In genomic region chr9:135299651-135300345, GRCh38 we compare ENCODE assay signal across 21 cellular contexts.
"Had no signal": no experiment of that assay in that cellular context is flagged by ENCODE, and none has a peak within 500 bp of the region (broad histone marks: within the 10 kb centered on the region; RNA-seq: fewer than 3 reads in every experiment).

No MANE protein-coding gene starts in this region.

- DNase-seq: activated CD4-positive, alpha-beta T cell treated with anti-CD3 and anti-CD28 coated beads, Interleukin-2, amount 10 ng/mL, durations not matched to agents 7 days and 5 days; activated naive CD4-positive, alpha-beta T cell treated with anti-CD3 and anti-CD28 coated beads, Interleukin-2, amount 10 ng/mL, durations not matched to agents 7 days and 5 days; activated T-cell treated with anti-CD3 and anti-CD28 coated beads, Interleukin-2, amount 50 U/mL, for 1 hour; aorta; brain microvascular endothelial cell; central memory CD4-positive, alpha-beta T cell; erythroblast; foreskin melanocyte; glutamatergic neuron; hypothalamus; stomach had no signal

- H3K36me3 ChIP-seq: brain microvascular endothelial cell, prostate gland, right atrium auricular region, stomach, upper lobe of left lung had no signal

- H3K4me3 Mint-ChIP-seq: activated CD4-positive, alpha-beta T cell treated with anti-CD3 and anti-CD28 coated beads, Interleukin-2, amount 10 ng/mL, durations not matched to agents 7 days and 5 days; activated naive CD4-positive, alpha-beta T cell treated with anti-CD3 and anti-CD28 coated beads, Interleukin-2, amount 10 ng/mL, durations not matched to agents 7 days and 5 days; activated T-helper 17 cell treated with anti-CD3 and anti-CD28 coated beads, Interleukin-2, amount 50 U/mL, for 72 hours; mesothelial cell of epicardium; nephron had no signal

- H3K4me1 ChIP-seq: prostate gland, right atrium auricular region had no signal

- H3K4me3 ChIP-seq: lung, prostate gland, right atrium auricular region, stomach, upper lobe of left lung had no signal

- H3K27me3 ChIP-seq: brain microvascular endothelial cell, right atrium auricular region, upper lobe of left lung had no signal

- H3K9me3 ChIP-seq: prostate gland, right atrium auricular region, stomach, upper lobe of left lung had no signal

- H3K27ac Mint-ChIP-seq: activated CD4-positive, alpha-beta T cell treated with anti-CD3 and anti-CD28 coated beads, Interleukin-2, amount 10 ng/mL, durations not matched to agents 7 days and 5 days; activated naive CD4-positive, alpha-beta T cell treated with anti-CD3 and anti-CD28 coated beads, Interleukin-2, amount 10 ng/mL, durations not matched to agents 7 days and 5 days; activated T-helper 17 cell treated with anti-CD3 and anti-CD28 coated beads, Interleukin-2, amount 50 U/mL, for 72 hours; mesothelial cell of epicardium; nephron had no signal

- FAIRE-seq: colon, endometrium had no signal

- H3K9me3 Mint-ChIP-seq: activated CD4-positive, alpha-beta T cell treated with anti-CD3 and anti-CD28 coated beads, Interleukin-2, amount 10 ng/mL, durations not matched to agents 7 days and 5 days; activated naive CD4-positive, alpha-beta T cell treated with anti-CD3 and anti-CD28 coated beads, Interleukin-2, amount 10 ng/mL, durations not matched to agents 7 days and 5 days; activated T-helper 17 cell treated with anti-CD3 and anti-CD28 coated beads, Interleukin-2, amount 50 U/mL, for 72 hours; mesothelial cell of epicardium had no signal

- H3K4me1 Mint-ChIP-seq: activated naive CD4-positive, alpha-beta T cell treated with anti-CD3 and anti-CD28 coated beads, Interleukin-2, amount 10 ng/mL, durations not matched to agents 7 days and 5 days; activated T-helper 17 cell treated with anti-CD3 and anti-CD28 coated beads, Interleukin-2, amount 50 U/mL, for 72 hours; mesothelial cell of epicardium had no signal

- H3K27ac ChIP-seq: brain microvascular endothelial cell, prostate gland, right atrium auricular region, stomach, upper lobe of left lung had no signal

- ATAC-seq: activated CD4-positive, CD25-positive, alpha-beta regulatory T cell treated with anti-CD3 and anti-CD28 coated beads, Interleukin-2, amount 50 U/mL, for 24 hours; activated T-helper 17 cell treated with anti-CD3 and anti-CD28 coated beads, Interleukin-2, amount 50 U/mL, for 72 hours had no signal

- H3K36me3 Mint-ChIP-seq: activated naive CD4-positive, alpha-beta T cell treated with anti-CD3 and anti-CD28 coated beads, Interleukin-2, amount 10 ng/mL, durations not matched to agents 7 days and 5 days; mesothelial cell of epicardium had no signal
